26 cellular contexts compared by ENCODE assay signal in the genomic region with DNA sequence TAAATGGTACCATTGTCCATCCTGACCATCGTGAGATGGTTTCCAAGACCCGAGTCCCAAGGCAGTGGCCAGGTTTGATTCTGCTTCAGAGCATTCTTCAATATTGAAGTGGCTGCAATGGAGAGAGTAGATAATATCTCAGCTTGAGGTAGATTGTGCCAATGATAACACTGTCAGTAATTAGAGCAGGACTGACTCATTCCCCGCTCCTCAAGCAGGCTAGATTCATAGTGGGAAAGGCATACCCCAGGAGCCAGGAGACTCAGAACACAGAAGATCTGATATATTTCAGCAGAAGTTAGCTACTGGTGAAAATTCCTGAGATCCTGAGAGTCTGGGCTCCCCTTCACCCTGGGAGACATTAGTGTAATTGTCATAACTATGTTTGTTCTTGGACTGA.
"Had no signal": no experiment of that assay in that cellular context is flagged by ENCODE, and none has a peak within 500 bp of the region (broad histone marks: within the 10 kb centered on the region; RNA-seq: fewer than 3 reads in every experiment).

No MANE protein-coding gene starts in this region.

- ATAC-seq: activated CD8-positive, alpha-beta T cell treated with anti-CD3 and anti-CD28 coated beads, Interleukin-2, amount 10 ng/mL, durations not matched to agents 7 days and 5 days; activated naive CD4-positive, alpha-beta T cell treated with anti-CD3 and anti-CD28 coated beads, Interleukin-2, amount 50 U/mL, for 72 hours; activated T-cell treated with anti-CD3 and anti-CD28 coated beads, Interleukin-2, amount 50 U/mL, for 4 hours; body of pancreas; Panc1 had no signal

- DNase-seq: activated CD4-positive, alpha-beta T cell treated with anti-CD3 and anti-CD28 coated beads, Interleukin-2, amount 10 ng/mL, durations not matched to agents 7 days and 5 days; activated CD4-positive, alpha-beta T cell treated with anti-CD3 and anti-CD28 coated beads, Interleukin-2, amount 50 U/mL, for 48 hours; activated CD8-positive, alpha-beta memory T cell treated with anti-CD3 and anti-CD28 coated beads, Interleukin-2, amount 50 U/mL, for 4 hours; activated CD8-positive, alpha-beta T cell treated with anti-CD3 and anti-CD28 coated beads, Interleukin-2, amount 10 ng/mL, durations not matched to agents 7 days and 5 days; activated gamma-delta T cell treated with Interleukin-2 at 50 U/mL for 16 hours; activated naive CD4-positive, alpha-beta T cell treated with anti-CD3 and anti-CD28 coated beads for 36 hours; activated T-cell treated with anti-CD3 and anti-CD28 coated beads for 4 hours; activated T-cell treated with anti-CD3 and anti-CD28 coated beads, Interleukin-2, amount 50 U/mL, for 4 hours; adrenal gland; body of pancreas; Karpas-422; KBM-7; MG63; NCI-H1048; NCI-H1105 treated with DMSO at 0.1 percent for 48 hours; NCI-H1436; NCI-H1694; NCI-H1930; NCI-H2081 treated with DMSO at 0.1 percent for 48 hours; NCI-H345; NCI-H524 treated with DMSO at 0.1 percent for 48 hours; RPMI8226; SHP77 treated with DMSO at 0.1 percent for 48 hours; SK-N-SH had no signal
